1 cellular context compared by ENCODE assay signal in genomic region chr15:70604671-70605070, GRCh38.
TF ChIP-seq lines count a peak whose summit lies in the region.

No MANE protein-coding gene starts in this region.

TF ChIP-seq in HepG2, 621 proteins besides CTCF, POLR2A, EP300 and RAD21 (continued from another document):
- no peak for TF ChIP-seq ARID4A (CRISPR knock-in tag; IDR thresholded peaks at IDR 0.05; ENCODE audit: borderline replicate concordance)
- TF ChIP-seq FOXO1 (CRISPR knock-in tag; IDR thresholded peaks at IDR 0.05) = no peak
- TF ChIP-seq ZNF501 (CRISPR knock-in tag; IDR thresholded peaks at IDR 0.05) = 0 out of 2 replicates have a peak, but pooled peaks have one; percentile 34
- TF ChIP-seq IRF1 (CRISPR knock-in tag; IDR thresholded peaks at IDR 0.05; ENCODE audit: low read depth) = no peak
